In the genomic region with DNA sequence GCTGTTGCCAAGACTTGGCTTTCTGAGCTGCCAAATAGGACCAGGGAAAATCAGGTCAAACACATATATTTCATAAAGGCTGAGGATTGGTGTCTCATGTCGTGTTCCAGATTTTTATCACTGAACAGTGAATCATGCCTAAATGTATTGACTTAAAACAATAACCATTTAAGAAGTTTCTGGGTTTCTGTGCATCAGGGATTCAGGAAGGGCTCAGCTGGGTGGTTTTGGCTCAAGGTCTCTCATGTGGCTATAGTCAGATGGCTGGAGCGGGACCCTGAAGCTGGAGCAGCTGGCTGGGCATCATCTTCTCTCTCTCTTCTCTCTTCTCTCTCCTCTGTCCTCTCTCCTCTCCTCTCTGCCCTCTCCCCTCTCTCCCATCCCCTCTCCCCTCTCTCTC, we compare ENCODE assay signal across 1 cellular context.
TF ChIP-seq lines count a peak whose summit lies in the region.

No MANE protein-coding gene starts in this region.

TF ChIP-seq in GM12878, 131 proteins besides CTCF, POLR2A, EP300 and RAD21:
- TF ChIP-seq IKZF1 (conservative IDR thresholded peaks at IDR 0.05) (0 out of 2 replicates have a peak, but pooled peaks have one; percentile 3), ZSCAN29 (IDR thresholded peaks at IDR 0.05) (no peak), NRF1 (conservative IDR thresholded peaks at IDR 0.05; ENCODE audit: low read depth, low read length) (no peak), ZZZ3 (IDR thresholded peaks at IDR 0.05; ENCODE audit: control insufficient read depth, insufficient read length, low read depth) (no peak), ZNF24 (IDR thresholded peaks at IDR 0.05) (no peak), CBX5 (IDR thresholded peaks at IDR 0.05; ENCODE audit: low read depth) (0 out of 2 replicates have a peak, but pooled peaks have one; percentile 51), ZNF217 (IDR thresholded peaks at IDR 0.05) (no peak)
- TF ChIP-seq, protein P1, sequence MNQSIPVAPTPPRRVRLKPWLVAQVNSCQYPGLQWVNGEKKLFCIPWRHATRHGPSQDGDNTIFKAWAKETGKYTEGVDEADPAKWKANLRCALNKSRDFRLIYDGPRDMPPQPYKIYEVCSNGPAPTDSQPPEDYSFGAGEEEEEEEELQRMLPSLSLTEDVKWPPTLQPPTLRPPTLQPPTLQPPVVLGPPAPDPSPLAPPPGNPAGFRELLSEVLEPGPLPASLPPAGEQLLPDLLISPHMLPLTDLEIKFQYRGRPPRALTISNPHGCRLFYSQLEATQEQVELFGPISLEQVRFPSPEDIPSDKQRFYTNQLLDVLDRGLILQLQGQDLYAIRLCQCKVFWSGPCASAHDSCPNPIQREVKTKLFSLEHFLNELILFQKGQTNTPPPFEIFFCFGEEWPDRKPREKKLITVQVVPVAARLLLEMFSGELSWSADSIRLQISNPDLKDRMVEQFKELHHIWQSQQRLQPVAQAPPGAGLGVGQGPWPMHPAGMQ (IDR thresholded peaks at IDR 0.05; ENCODE audit: borderline replicate concordance), result no peak
- TF ChIP-seq, protein P2, sequence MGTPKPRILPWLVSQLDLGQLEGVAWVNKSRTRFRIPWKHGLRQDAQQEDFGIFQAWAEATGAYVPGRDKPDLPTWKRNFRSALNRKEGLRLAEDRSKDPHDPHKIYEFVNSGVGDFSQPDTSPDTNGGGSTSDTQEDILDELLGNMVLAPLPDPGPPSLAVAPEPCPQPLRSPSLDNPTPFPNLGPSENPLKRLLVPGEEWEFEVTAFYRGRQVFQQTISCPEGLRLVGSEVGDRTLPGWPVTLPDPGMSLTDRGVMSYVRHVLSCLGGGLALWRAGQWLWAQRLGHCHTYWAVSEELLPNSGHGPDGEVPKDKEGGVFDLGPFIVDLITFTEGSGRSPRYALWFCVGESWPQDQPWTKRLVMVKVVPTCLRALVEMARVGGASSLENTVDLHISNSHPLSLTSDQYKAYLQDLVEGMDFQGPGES (IDR thresholded peaks at IDR 0.05), result no peak
